Comparison of ENCODE assay signal across 7 cellular contexts in genomic region chr13:77779461-77780272, GRCh38.
DNase-seq lines count a peak whose midpoint lies in the region; ATAC-seq and TF ChIP-seq lines count a peak whose summit lies in the region.

No MANE protein-coding gene starts in this region.

- H3K36me3 ChIP-seq in heart left ventricle: no peaks in the 10 kb centered on the region

- H3K27ac Mint-ChIP-seq in activated naive CD4-positive, alpha-beta T cell treated with anti-CD3 and anti-CD28 coated beads, Interleukin-2, amount 50 U/mL, for 72 hours: peak overlapping the region in 1 of 2 donors; percentile 16

- no peaks in the 10 kb centered on the region for H3K27me3 ChIP-seq in heart left ventricle

- ATAC-seq in GM19438 (IDR thresholded peaks at IDR 0.05; ENCODE audit: low read depth, unreplicated experiment) (peak; percentile 70), HG03432 (IDR thresholded peaks at IDR 0.05; ENCODE audit: unreplicated experiment) (peak; percentile 93), heart left ventricle (peak in 3 of 4 donors; percentile 70 to 75 (median 71))
- ATAC-seq in activated naive CD4-positive, alpha-beta T cell treated with anti-CD3 and anti-CD28 coated beads, Interleukin-2, amount 50 U/mL, for 72 hours: peak; percentile 70 to 78

- 24 to 29% (median 29%) methylated on average over 3 of the region's 3 CpGs for WGBS in heart left ventricle, 4 donors

- H3K9me3 ChIP-seq in heart left ventricle: no peaks in the 10 kb centered on the region

- peak; percentile 58 to 89 (median 74) for TF ChIP-seq CTCF in heart left ventricle (IDR thresholded peaks at IDR 0.05)

- no peaks in the 10 kb centered on the region for H3K9me3 Mint-ChIP-seq in activated naive CD4-positive, alpha-beta T cell treated with anti-CD3 and anti-CD28 coated beads, Interleukin-2, amount 50 U/mL, for 72 hours

- DNase-seq in EL: peak; percentile 28
- peak; percentile 3 for DNase-seq in NCI-H510A (lab: John Stamatoyannopoulos, UW)
- peak in 1 of 2 donors; percentile 10 for DNase-seq in activated naive CD4-positive, alpha-beta T cell treated with anti-CD3 and anti-CD28 coated beads, Interleukin-2, amount 50 U/mL, for 72 hours (ENCODE audit: low spot score in 2 of 2)
- peak in 2 of 5 donors; percentile 31 to 34 for DNase-seq in heart left ventricle
- peak; percentile 45 for DNase-seq in retina

- intact Hi-C loops in heart left ventricle (cut with DNase I): loop anchor here (1.0 to 10.0 kb wide), 8 partner anchors 115 to 1195 kb away; partner anchors contain the start of gene EDNRB (in 1 of the 10)

- H3K4me3 ChIP-seq in heart left ventricle: no peak overlapping the region

- no peak for TF ChIP-seq POLR2A in heart left ventricle (IDR thresholded peaks at IDR 0.05)

- no peaks in the 10 kb centered on the region for H3K36me3 Mint-ChIP-seq in activated naive CD4-positive, alpha-beta T cell treated with anti-CD3 and anti-CD28 coated beads, Interleukin-2, amount 50 U/mL, for 72 hours

- H3K4me1 ChIP-seq in heart left ventricle: peaks cover 0 to 9% (median 0%) of the 10 kb centered on the region in 12 donors

- H3K27ac ChIP-seq in heart left ventricle: peak overlapping the region in 1 of 12 donors; percentile 65
